Comparison of ENCODE assay signal across 1 cellular context in the genomic region with DNA sequence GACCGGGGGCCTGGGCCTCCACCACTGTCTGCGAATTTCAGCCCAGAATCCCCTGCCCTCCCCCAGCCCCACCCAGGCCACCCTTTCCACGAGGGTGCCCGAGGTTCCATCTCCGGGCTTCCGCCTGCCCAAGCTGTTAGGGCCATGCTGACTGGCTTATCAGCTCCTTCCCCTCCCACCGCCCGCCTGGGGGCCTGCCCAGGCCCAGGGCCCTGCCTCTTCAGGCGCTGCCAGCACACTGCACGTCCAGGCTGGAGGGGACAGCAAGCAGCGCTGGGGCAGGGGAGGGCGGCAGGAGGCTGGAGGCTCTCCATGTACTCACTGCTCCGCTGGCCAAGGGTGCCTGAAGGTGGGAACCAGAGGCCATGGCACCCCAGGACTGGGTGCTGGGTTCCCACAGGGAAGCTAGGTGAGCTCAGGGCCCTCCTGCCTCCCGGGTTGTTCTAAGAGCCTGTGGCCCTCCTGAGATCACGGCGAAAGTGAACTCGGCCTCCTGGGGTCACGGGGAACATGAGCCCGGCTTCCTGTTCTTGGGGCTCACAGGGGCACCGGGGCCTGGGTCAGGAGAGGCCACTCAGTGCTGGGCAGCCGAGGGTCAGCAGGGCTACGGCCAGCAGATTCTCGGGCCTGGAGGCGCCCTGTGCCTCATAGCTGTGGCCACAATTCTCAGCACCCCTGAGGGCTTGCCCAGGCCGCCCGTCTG.
TF ChIP-seq lines count a peak whose summit lies in the region.

No MANE protein-coding gene starts in this region.

TF ChIP-seq in GM23338, 12 proteins besides CTCF, POLR2A, EP300 and RAD21 (continued from another document):
- TF ChIP-seq, protein P1, sequence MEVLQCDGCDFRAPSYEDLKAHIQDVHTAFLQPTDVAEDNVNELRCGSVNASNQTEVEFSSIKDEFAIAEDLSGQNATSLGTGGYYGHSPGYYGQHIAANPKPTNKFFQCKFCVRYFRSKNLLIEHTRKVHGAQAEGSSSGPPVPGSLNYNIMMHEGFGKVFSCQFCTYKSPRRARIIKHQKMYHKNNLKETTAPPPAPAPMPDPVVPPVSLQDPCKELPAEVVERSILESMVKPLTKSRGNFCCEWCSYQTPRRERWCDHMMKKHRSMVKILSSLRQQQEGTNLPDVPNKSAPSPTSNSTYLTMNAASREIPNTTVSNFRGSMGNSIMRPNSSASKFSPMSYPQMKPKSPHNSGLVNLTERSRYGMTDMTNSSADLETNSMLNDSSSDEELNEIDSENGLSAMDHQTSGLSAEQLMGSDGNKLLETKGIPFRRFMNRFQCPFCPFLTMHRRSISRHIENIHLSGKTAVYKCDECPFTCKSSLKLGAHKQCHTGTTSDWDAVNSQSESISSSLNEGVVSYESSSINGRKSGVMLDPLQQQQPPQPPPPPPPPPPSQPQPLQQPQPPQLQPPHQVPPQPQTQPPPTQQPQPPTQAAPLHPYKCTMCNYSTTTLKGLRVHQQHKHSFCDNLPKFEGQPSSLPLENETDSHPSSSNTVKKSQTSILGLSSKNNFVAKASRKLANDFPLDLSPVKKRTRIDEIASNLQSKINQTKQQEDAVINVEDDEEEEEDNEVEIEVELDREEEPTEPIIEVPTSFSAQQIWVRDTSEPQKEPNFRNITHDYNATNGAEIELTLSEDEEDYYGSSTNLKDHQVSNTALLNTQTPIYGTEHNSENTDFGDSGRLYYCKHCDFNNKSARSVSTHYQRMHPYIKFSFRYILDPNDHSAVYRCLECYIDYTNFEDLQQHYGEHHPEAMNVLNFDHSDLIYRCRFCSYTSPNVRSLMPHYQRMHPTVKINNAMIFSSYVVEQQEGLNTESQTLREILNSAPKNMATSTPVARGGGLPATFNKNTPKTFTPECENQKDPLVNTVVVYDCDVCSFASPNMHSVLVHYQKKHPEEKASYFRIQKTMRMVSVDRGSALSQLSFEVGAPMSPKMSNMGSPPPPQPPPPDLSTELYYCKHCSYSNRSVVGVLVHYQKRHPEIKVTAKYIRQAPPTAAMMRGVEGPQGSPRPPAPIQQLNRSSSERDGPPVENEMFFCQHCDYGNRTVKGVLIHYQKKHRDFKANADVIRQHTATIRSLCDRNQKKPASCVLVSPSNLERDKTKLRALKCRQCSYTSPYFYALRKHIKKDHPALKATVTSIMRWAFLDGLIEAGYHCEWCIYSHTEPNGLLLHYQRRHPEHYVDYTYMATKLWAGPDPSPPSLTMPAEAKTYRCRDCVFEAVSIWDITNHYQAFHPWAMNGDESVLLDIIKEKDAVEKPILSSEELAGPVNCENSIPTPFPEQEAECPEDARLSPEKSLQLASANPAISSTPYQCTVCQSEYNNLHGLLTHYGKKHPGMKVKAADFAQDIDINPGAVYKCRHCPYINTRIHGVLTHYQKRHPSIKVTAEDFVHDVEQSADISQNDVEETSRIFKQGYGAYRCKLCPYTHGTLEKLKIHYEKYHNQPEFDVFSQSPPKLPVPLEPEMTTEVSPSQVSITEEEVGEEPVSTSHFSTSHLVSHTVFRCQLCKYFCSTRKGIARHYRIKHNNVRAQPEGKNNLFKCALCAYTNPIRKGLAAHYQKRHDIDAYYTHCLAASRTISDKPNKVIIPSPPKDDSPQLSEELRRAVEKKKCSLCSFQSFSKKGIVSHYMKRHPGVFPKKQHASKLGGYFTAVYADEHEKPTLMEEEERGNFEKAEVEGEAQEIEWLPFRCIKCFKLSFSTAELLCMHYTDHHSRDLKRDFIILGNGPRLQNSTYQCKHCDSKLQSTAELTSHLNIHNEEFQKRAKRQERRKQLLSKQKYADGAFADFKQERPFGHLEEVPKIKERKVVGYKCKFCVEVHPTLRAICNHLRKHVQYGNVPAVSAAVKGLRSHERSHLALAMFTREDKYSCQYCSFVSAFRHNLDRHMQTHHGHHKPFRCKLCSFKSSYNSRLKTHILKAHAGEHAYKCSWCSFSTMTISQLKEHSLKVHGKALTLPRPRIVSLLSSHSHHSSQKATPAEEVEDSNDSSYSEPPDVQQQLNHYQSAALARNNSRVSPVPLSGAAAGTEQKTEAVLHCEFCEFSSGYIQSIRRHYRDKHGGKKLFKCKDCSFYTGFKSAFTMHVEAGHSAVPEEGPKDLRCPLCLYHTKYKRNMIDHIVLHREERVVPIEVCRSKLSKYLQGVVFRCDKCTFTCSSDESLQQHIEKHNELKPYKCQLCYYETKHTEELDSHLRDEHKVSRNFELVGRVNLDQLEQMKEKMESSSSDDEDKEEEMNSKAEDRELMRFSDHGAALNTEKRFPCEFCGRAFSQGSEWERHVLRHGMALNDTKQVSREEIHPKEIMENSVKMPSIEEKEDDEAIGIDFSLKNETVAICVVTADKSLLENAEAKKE (CRISPR knock-in tag; IDR thresholded peaks at IDR 0.05) = no peak
- TF ChIP-seq CREB1 (CRISPR knock-in tag; IDR thresholded peaks at IDR 0.05; ENCODE audit: low read depth) (no peak), POLR2AphosphoS5 (IDR thresholded peaks at IDR 0.05; ENCODE audit: low read depth) (no peak), NANOG (IDR thresholded peaks at IDR 0.05; ENCODE audit: borderline replicate concordance) (no peak), STAT1 (IDR thresholded peaks at IDR 0.05; ENCODE audit: unreplicated experiment) (no peak)
- TF ChIP-seq, protein P2, sequence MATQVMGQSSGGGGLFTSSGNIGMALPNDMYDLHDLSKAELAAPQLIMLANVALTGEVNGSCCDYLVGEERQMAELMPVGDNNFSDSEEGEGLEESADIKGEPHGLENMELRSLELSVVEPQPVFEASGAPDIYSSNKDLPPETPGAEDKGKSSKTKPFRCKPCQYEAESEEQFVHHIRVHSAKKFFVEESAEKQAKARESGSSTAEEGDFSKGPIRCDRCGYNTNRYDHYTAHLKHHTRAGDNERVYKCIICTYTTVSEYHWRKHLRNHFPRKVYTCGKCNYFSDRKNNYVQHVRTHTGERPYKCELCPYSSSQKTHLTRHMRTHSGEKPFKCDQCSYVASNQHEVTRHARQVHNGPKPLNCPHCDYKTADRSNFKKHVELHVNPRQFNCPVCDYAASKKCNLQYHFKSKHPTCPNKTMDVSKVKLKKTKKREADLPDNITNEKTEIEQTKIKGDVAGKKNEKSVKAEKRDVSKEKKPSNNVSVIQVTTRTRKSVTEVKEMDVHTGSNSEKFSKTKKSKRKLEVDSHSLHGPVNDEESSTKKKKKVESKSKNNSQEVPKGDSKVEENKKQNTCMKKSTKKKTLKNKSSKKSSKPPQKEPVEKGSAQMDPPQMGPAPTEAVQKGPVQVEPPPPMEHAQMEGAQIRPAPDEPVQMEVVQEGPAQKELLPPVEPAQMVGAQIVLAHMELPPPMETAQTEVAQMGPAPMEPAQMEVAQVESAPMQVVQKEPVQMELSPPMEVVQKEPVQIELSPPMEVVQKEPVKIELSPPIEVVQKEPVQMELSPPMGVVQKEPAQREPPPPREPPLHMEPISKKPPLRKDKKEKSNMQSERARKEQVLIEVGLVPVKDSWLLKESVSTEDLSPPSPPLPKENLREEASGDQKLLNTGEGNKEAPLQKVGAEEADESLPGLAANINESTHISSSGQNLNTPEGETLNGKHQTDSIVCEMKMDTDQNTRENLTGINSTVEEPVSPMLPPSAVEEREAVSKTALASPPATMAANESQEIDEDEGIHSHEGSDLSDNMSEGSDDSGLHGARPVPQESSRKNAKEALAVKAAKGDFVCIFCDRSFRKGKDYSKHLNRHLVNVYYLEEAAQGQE (IDR thresholded peaks at IDR 0.05; ENCODE audit: unreplicated experiment) = no peak
